18 cellular contexts compared by ENCODE assay signal in the genomic region with DNA sequence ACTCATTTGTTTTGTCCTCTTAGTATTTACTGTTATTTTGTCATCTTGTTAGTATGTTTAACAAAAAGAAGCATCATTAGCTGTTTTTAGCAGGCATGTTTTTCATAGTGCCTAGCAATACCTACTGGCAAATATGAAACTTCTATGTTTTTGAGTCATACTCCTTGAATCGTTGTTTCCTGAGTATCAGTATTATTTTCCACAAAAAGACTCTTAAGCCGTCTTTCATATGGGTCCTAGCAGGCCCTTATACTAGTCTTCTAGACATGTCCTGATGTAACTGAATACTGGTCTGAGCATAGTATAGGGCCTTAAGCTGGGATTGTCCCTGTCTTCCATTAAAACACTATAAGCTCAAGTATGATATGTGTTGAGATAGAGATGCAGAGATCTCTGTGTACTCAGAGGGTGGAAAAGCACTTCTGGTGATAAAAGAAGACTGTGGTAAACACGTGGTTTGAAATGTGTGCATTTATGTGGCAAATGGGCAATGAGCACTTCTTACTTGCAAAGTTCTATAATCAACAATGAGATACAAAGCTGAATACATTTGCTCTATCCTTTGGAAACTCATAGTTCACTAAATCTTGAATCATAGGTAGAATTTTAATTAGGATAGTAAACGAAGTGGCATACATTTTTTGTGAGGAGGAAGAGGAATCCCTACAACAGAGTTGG.
DNase-seq lines count a peak whose midpoint lies in the region; ATAC-seq lines count a peak whose summit lies in the region.
"Had no signal": no experiment of that assay in that cellular context is flagged by ENCODE, and none has a peak within 500 bp of the region (broad histone marks: within the 10 kb centered on the region; RNA-seq: fewer than 3 reads in every experiment).

No MANE protein-coding gene starts in this region.

- H3K36me3 ChIP-seq in Karpas-422 (ENCODE audit: insufficient read depth, low read length), result no peaks in the 10 kb centered on the region; the same call in 1 of the 2 replicates
- H3K36me3 ChIP-seq: BLaER1, HAP-1 had no signal

- H3K4me1 Mint-ChIP-seq in activated CD4-positive, alpha-beta T cell treated with anti-CD3 and anti-CD28 coated beads, Interleukin-2, amount 10 ng/mL, durations not matched to agents 24 days and 14 days, result peaks cover 4% of the 10 kb centered on the region
- peaks cover 15% of the 10 kb centered on the region for H3K4me1 Mint-ChIP-seq in activated naive CD8-positive, alpha-beta T cell treated with anti-CD3 and anti-CD28 coated beads, Interleukin-2, amount 50 U/mL, for 24 hours

- no peak overlapping the region for H3K4me2 ChIP-seq in Karpas-422 (ENCODE audit: low read depth, low read length, poor library complexity, severe bottlenecking)
- H3K4me2 ChIP-seq: BLaER1 had no signal

- no peaks in the 10 kb centered on the region for H4K20me1 ChIP-seq in Karpas-422 (ENCODE audit: insufficient read depth, low read depth, low read length)
- H4K20me1 ChIP-seq: BLaER1 had no signal

- H3K9me3 Mint-ChIP-seq in activated CD4-positive, alpha-beta T cell treated with anti-CD3 and anti-CD28 coated beads, Interleukin-2, amount 10 ng/mL, durations not matched to agents 24 days and 14 days, result no peaks in the 10 kb centered on the region
- H3K9me3 Mint-ChIP-seq in activated naive CD8-positive, alpha-beta T cell treated with anti-CD3 and anti-CD28 coated beads, Interleukin-2, amount 50 U/mL, for 24 hours, result no peaks in the 10 kb centered on the region
- H3K9me3 Mint-ChIP-seq: CD8-positive, alpha-beta T cell had no signal

- no peak overlapping the region for H3K4me3 Mint-ChIP-seq in activated CD4-positive, alpha-beta T cell treated with anti-CD3 and anti-CD28 coated beads, Interleukin-2, amount 10 ng/mL, durations not matched to agents 24 days and 14 days
- no peak overlapping the region for H3K4me3 Mint-ChIP-seq in activated naive CD8-positive, alpha-beta T cell treated with anti-CD3 and anti-CD28 coated beads, Interleukin-2, amount 50 U/mL, for 24 hours
- H3K4me3 Mint-ChIP-seq: CD8-positive, alpha-beta T cell had no signal

- no peaks in the 10 kb centered on the region for H3K36me3 Mint-ChIP-seq in activated CD4-positive, alpha-beta T cell treated with anti-CD3 and anti-CD28 coated beads, Interleukin-2, amount 10 ng/mL, durations not matched to agents 24 days and 14 days (ENCODE audit: low read depth)
- no peaks in the 10 kb centered on the region for H3K36me3 Mint-ChIP-seq in activated naive CD8-positive, alpha-beta T cell treated with anti-CD3 and anti-CD28 coated beads, Interleukin-2, amount 50 U/mL, for 24 hours (ENCODE audit: low read depth)
- H3K36me3 Mint-ChIP-seq: CD8-positive, alpha-beta T cell had no signal

- no peak overlapping the region for H3K9ac ChIP-seq in Karpas-422 (ENCODE audit: low read length)
- H3K9ac ChIP-seq: BLaER1, GM23248 had no signal

- H3K27me3 ChIP-seq in Karpas-422 (ENCODE audit: low read length), result no peaks in the 10 kb centered on the region
- H3K27me3 ChIP-seq: BLaER1 had no signal

- H3K4me1 ChIP-seq in Karpas-422 (ENCODE audit: low read length), result peaks cover 27% of the 10 kb centered on the region
- H3K4me1 ChIP-seq: BLaER1, HAP-1 had no signal

- H3K27ac Mint-ChIP-seq in activated CD4-positive, alpha-beta T cell treated with anti-CD3 and anti-CD28 coated beads, Interleukin-2, amount 10 ng/mL, durations not matched to agents 24 days and 14 days, result peak overlapping the region; percentile 7
- peak overlapping the region; percentile 75 for H3K27ac Mint-ChIP-seq in activated naive CD8-positive, alpha-beta T cell treated with anti-CD3 and anti-CD28 coated beads, Interleukin-2, amount 50 U/mL, for 24 hours
- H3K27ac Mint-ChIP-seq: CD8-positive, alpha-beta T cell had no signal

- peak; percentile 74 for ATAC-seq in GM18868 (IDR thresholded peaks at IDR 0.05; ENCODE audit: unreplicated experiment)
- peak; percentile 82 for ATAC-seq in activated naive CD8-positive, alpha-beta T cell treated with anti-CD3 and anti-CD28 coated beads, Interleukin-2, amount 50 U/mL, for 24 hours
- ATAC-seq: CD8-positive, alpha-beta T cell; GM12878 had no signal

- H3K27me3 Mint-ChIP-seq in activated CD4-positive, alpha-beta T cell treated with anti-CD3 and anti-CD28 coated beads, Interleukin-2, amount 10 ng/mL, durations not matched to agents 24 days and 14 days, result no peaks in the 10 kb centered on the region
- H3K27me3 Mint-ChIP-seq in activated naive CD8-positive, alpha-beta T cell treated with anti-CD3 and anti-CD28 coated beads, Interleukin-2, amount 50 U/mL, for 24 hours, result peaks cover 7% of the 10 kb centered on the region

- no peaks in the 10 kb centered on the region for H3K79me2 ChIP-seq in Karpas-422 (ENCODE audit: low read length)

- H3K9me3 ChIP-seq in Karpas-422 (ENCODE audit: low read length), result no peaks in the 10 kb centered on the region
- H3K9me3 ChIP-seq: BLaER1, HAP-1 had no signal

- H3K9me2 ChIP-seq in Karpas-422 (replicated peaks; ENCODE audit: insufficient read depth, low read length), result no peaks in the 10 kb centered on the region

- H3K27ac ChIP-seq in Karpas-422 (ENCODE audit: low read length), result no peak overlapping the region
- H3K27ac ChIP-seq: BLaER1, GM23248 had no signal

- no peak overlapping the region for H3K4me3 ChIP-seq in Karpas-422 (ENCODE audit: low read length)
- H3K4me3 ChIP-seq: BLaER1, GM12878, GM23248, HAP-1 had no signal

- DNase-seq in activated CD4-positive, alpha-beta T cell treated with anti-CD3 and anti-CD28 coated beads, Interleukin-2, amount 10 ng/mL, durations not matched to agents 24 days and 14 days, result no peak
- DNase-seq in activated CD4-positive, alpha-beta T cell treated with anti-CD3 and anti-CD28 coated beads, Interleukin-2, amount 50 U/mL, for 1 hour, result no peak
- DNase-seq in Karpas-422 (no peak), OCI-M1 (lab: John Stamatoyannopoulos, UW) (no peak), AG20443 (ENCODE audit: low spot score) (no peak)
- DNase-seq in activated naive CD8-positive, alpha-beta T cell treated with anti-CD3 and anti-CD28 coated beads, Interleukin-2, amount 50 U/mL, for 24 hours, result no peak
- no peak for DNase-seq in NK-92 treated with Interleukin-12 subunit alpha and Interleukin-12 subunit beta, amount 100 ng/mL, for 24 hours (lab: John Stamatoyannopoulos, UW)
- DNase-seq: Calu3; CD8-positive, alpha-beta T cell; EL; GM23248; NCI-H1105; NCI-H2081; SHP77 had no signal

- intact Hi-C loops in activated CD4-positive, alpha-beta T cell treated with anti-CD3 and anti-CD28 coated beads, Interleukin-2, amount 10 ng/mL, durations not matched to agents 24 days and 14 days (cut with micrococcal nuclease), result no loop called here

- H2AFZ ChIP-seq in Karpas-422 (ENCODE audit: low read length), result peak overlapping the region; percentile 74
- H2AFZ ChIP-seq: GM23248 had no signal
